ENCODE assay signal across 1 cellular context in genomic region chr9:15306757-15307522, GRCh38.
TF ChIP-seq lines count a peak whose summit lies in the region.

Gene TTC39B (minus strand): TSS chr9:15307216. CDS start chr9:15307125, 91 bp downstream.

TF ChIP-seq in HepG2, 621 proteins besides CTCF, POLR2A, EP300 and RAD21 (continued from another document and continues in another):
- TF ChIP-seq GMEB1 (CRISPR knock-in tag; IDR thresholded peaks at IDR 0.05; ENCODE audit: borderline replicate concordance): no peak; the same call in none of the 2 replicates
- TF ChIP-seq ZNF879 (CRISPR knock-in tag; IDR thresholded peaks at IDR 0.05): no peak
- no peak for TF ChIP-seq SMARCE1 (IDR thresholded peaks at IDR 0.05; ENCODE audit: borderline replicate concordance)
- no peak for TF ChIP-seq ZNF180 (CRISPR knock-in tag; IDR thresholded peaks at IDR 0.05; ENCODE audit: borderline replicate concordance, low read depth)
- TF ChIP-seq ZKSCAN5 (CRISPR knock-in tag; IDR thresholded peaks at IDR 0.05): no peak
- peak; percentile 38; the same call in 1 of the 2 replicates for TF ChIP-seq ISX (CRISPR knock-in tag; conservative IDR thresholded peaks at IDR 0.05)
- TF ChIP-seq IKZF5 (CRISPR knock-in tag; IDR thresholded peaks at IDR 0.05): peak; percentile 37
- no peak for TF ChIP-seq RNF2 (conservative IDR thresholded peaks at IDR 0.05; ENCODE audit: low read depth)
- TF ChIP-seq SIX4 (CRISPR knock-in tag; IDR thresholded peaks at IDR 0.05): no peak
- TF ChIP-seq MED13 (CRISPR knock-in tag; IDR thresholded peaks at IDR 0.05): peak; percentile 83
- 0 out of 2 replicates have a peak, but pooled peaks have one; percentile 59 for TF ChIP-seq ZNF33A (CRISPR knock-in tag; IDR thresholded peaks at IDR 0.05; ENCODE audit: borderline replicate concordance)
- no peak for TF ChIP-seq MTERF4 (CRISPR knock-in tag; IDR thresholded peaks at IDR 0.05)
- TF ChIP-seq ZNF136 (CRISPR knock-in tag; IDR thresholded peaks at IDR 0.05; ENCODE audit: low read depth): no peak
- TF ChIP-seq ZNF142 (CRISPR knock-in tag; IDR thresholded peaks at IDR 0.05): peak; percentile 59; the same call in 1 of the 2 replicates
- TF ChIP-seq IRF2 (CRISPR knock-in tag; IDR thresholded peaks at IDR 0.05): peak; percentile 21; the same call in 1 of the 2 replicates
- TF ChIP-seq ARID5B (CRISPR knock-in tag; IDR thresholded peaks at IDR 0.05): peak; percentile 14; the same call in 1 of the 2 replicates
- TF ChIP-seq TFDP2 (CRISPR knock-in tag; IDR thresholded peaks at IDR 0.05): peak; percentile 45
- TF ChIP-seq TP53 (CRISPR knock-in tag; conservative IDR thresholded peaks at IDR 0.05): peak; percentile 49; the same call in 1 of the 2 replicates
- 0 out of 2 replicates have a peak, but pooled peaks have one; percentile 18 for TF ChIP-seq ZHX1 (CRISPR knock-in tag; IDR thresholded peaks at IDR 0.05; ENCODE audit: low read depth)
- no peak; the same call in 1 of the 2 replicates for TF ChIP-seq ZBTB33 (CRISPR knock-in tag; IDR thresholded peaks at IDR 0.05)
- TF ChIP-seq SIN3A (IDR thresholded peaks at IDR 0.05; ENCODE audit: borderline replicate concordance, low read depth, low read length): peak; percentile 54; the same call in 1 of the 2 replicates
- TF ChIP-seq GFI1 (CRISPR knock-in tag; IDR thresholded peaks at IDR 0.05; ENCODE audit: borderline replicate concordance): peak; percentile 56; the same call in 1 of the 2 replicates
- TF ChIP-seq TFAP4 (IDR thresholded peaks at IDR 0.05; ENCODE audit: borderline replicate concordance, low read depth): no peak
- TF ChIP-seq CEBPG (CRISPR knock-in tag; IDR thresholded peaks at IDR 0.05): 0 out of 2 replicates have a peak, but pooled peaks have one; percentile 11
- peak; percentile 90 for TF ChIP-seq ZNF816 (CRISPR knock-in tag; IDR thresholded peaks at IDR 0.05; ENCODE audit: borderline replicate concordance)
- TF ChIP-seq STAT5B (CRISPR knock-in tag; IDR thresholded peaks at IDR 0.05): 0 out of 2 replicates have a peak, but pooled peaks have one; percentile 20
- no peak for TF ChIP-seq ZNF335 (CRISPR knock-in tag; IDR thresholded peaks at IDR 0.05)
- no peak for TF ChIP-seq ARID2 (CRISPR knock-in tag; IDR thresholded peaks at IDR 0.05; ENCODE audit: borderline replicate concordance)
- 0 out of 2 replicates have a peak, but pooled peaks have one; percentile 80 for TF ChIP-seq PBX3 (CRISPR knock-in tag; IDR thresholded peaks at IDR 0.05; ENCODE audit: borderline replicate concordance)
- no peak for TF ChIP-seq DNMT3B (CRISPR knock-in tag; conservative IDR thresholded peaks at IDR 0.05)
